In the genomic region with DNA sequence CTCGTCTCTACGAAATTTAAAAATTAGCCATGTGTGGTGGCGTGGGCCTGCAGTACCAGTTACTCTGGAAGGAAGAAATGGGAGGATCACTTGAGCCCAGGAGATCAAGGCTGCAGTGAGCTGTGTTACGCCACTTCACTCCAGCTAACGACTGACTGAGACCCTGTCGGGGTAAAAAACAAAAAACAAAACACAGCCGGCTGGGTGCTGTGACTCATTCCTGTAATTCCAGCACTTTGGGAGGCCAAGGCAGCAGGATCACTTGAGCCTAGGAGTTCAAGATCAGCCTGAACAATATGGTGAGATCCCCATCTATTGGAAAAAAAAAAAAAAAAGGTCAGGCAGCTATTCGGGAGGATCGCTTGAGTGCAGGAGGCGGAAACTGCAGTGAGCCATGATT, we compare ENCODE assay signal across 8 cellular contexts. TPM values are rescaled to one million over a fixed set of nuclear protein-coding genes. Genes with fewer than 3 reads are reported as not detected.
DNase-seq lines count a peak whose midpoint lies in the region; ATAC-seq and TF ChIP-seq lines count a peak whose summit lies in the region.

No MANE protein-coding gene starts in this region.

- WGBS in aorta, 2 donors = 55 to 59% methylated on average over 10 of the region's 10 CpGs

- H3K4me3 Mint-ChIP-seq in HFFc6 (peak overlapping the region; percentile 99), mesothelial cell of epicardium (peak overlapping the region; percentile 95)

- ATAC-seq in mucosa of descending colon (no peak), aorta (ENCODE audit: low FRiP score) (no peak), GM19324 (IDR thresholded peaks at IDR 0.05; ENCODE audit: low FRiP score, unreplicated experiment) (no peak)

- H3K4me2 ChIP-seq in BLaER1 treated with 17β-estradiol and CSF1 and Interleukin-3, amounts not matched to agents 10 nM and 100 nM = peak overlapping the region; percentile 82 to 95 (median 88)

- H3K4me1 Mint-ChIP-seq in HFFc6 (ENCODE audit: low read depth) = peaks cover 42% of the 10 kb centered on the region
- H3K4me1 Mint-ChIP-seq in mesothelial cell of epicardium = peaks cover 33% of the 10 kb centered on the region

- H3K4me3 ChIP-seq in BLaER1 treated with 17β-estradiol and CSF1 and Interleukin-3, amounts not matched to agents 10 nM and 100 nM = peak overlapping the region in 7 of 10 experiments; percentile 72 to 98 (median 92); a peak in 13 of 20 replicates
- H3K4me3 ChIP-seq in mucosa of descending colon (no peak overlapping the region), aorta (ENCODE audit: low read length in 2 of 2) (no peak overlapping the region)

- TF ChIP-seq CTCF in HFFc6 (IDR thresholded peaks at IDR 0.05) = no peak
- no peak for TF ChIP-seq CTCF in mesothelial cell of epicardium (IDR thresholded peaks at IDR 0.05; ENCODE audit: unreplicated experiment)
- no peak for TF ChIP-seq CTCF in mucosa of descending colon (IDR thresholded peaks at IDR 0.05)

- H3K36me3 ChIP-seq in BLaER1 treated with 17β-estradiol and CSF1 and Interleukin-3, amounts not matched to agents 10 nM and 100 nM = peaks cover 42 to 61% (median 57%) of the 10 kb centered on the region in 11 experiments
- H3K36me3 ChIP-seq in mucosa of descending colon (ENCODE audit: low read depth) (no peaks in the 10 kb centered on the region), aorta (ENCODE audit: control insufficient read depth in 1 of 2, insufficient read depth in 2 of 2, low read length in 1 of 2) (no peaks in the 10 kb centered on the region)

- DNase-seq in HFFc6 (no peak), astrocyte of the hippocampus (ENCODE audit: low read depth, low spot score) (peak; percentile 59), mesothelial cell of epicardium (ENCODE audit: low spot score in 2 of 2, unreplicated experiment in 2 of 2) (no peak), DMS79 treated with DMSO at 0.1 percent for 48 hours (lab: John Stamatoyannopoulos, UW) (no peak), mucosa of descending colon (no peak), aorta (no peak)

- no peaks in the 10 kb centered on the region for H3K27me3 ChIP-seq in BLaER1 treated with 17β-estradiol and CSF1 and Interleukin-3, amounts not matched to agents 10 nM and 100 nM
- no peaks in the 10 kb centered on the region for H3K27me3 ChIP-seq in aorta (ENCODE audit: control insufficient read depth in 1 of 2, insufficient read depth in 2 of 2, low read length in 1 of 2)

- intact Hi-C loops in mucosa of descending colon (cut with DNase I, micrococcal nuclease) (no loop called here), aorta (cut with DNase I) (loop anchor here in 1 of 2 donors (10.0 kb wide), 1 partner anchor 88 kb away; the partner anchor contains the start of genes PCSK7 and RNF214)

- peak overlapping the region; percentile 95 for H3K27ac Mint-ChIP-seq in HFFc6
- peak overlapping the region; percentile 97 for H3K27ac Mint-ChIP-seq in mesothelial cell of epicardium

- H3K9me3 Mint-ChIP-seq in HFFc6 (no peaks in the 10 kb centered on the region), mesothelial cell of epicardium (no peaks in the 10 kb centered on the region)

- H3K9me3 ChIP-seq in BLaER1 treated with 17β-estradiol and CSF1 and Interleukin-3, amounts not matched to agents 10 nM and 100 nM (replicated peaks in 1 of 11) = no peaks in the 10 kb centered on the region
- H3K9me3 ChIP-seq in mucosa of descending colon (no peaks in the 10 kb centered on the region), aorta (ENCODE audit: control insufficient read depth, low read length) (no peaks in the 10 kb centered on the region)

- H3K36me3 Mint-ChIP-seq in HFFc6 (ENCODE audit: low read depth) (peaks cover 34% of the 10 kb centered on the region), mesothelial cell of epicardium (peaks cover 10% of the 10 kb centered on the region)

- H3K27me3 Mint-ChIP-seq in HFFc6 (ENCODE audit: insufficient read depth) (peaks cover 2% of the 10 kb centered on the region; the same call in 1 of the 2 replicates), mesothelial cell of epicardium (ENCODE audit: low read depth) (peaks cover 4% of the 10 kb centered on the region)

- peak overlapping the region in 1 of 11 experiments; percentile 91; a peak in 2 of 22 replicates for H3K27ac ChIP-seq in BLaER1 treated with 17β-estradiol and CSF1 and Interleukin-3, amounts not matched to agents 10 nM and 100 nM
- H3K27ac ChIP-seq in aorta (ENCODE audit: low read depth in 1 of 2, low read length in 2 of 2) = peak overlapping the region in 1 of 2 donors; percentile 10

- H3K4me1 ChIP-seq in BLaER1 treated with 17β-estradiol and CSF1 and Interleukin-3, amounts not matched to agents 10 nM and 100 nM = peaks cover 25 to 56% (median 32%) of the 10 kb centered on the region in 10 experiments
- peaks cover 25% of the 10 kb centered on the region for H3K4me1 ChIP-seq in mucosa of descending colon (ENCODE audit: low read depth)
- H3K4me1 ChIP-seq in aorta (ENCODE audit: control insufficient read depth in 1 of 2, insufficient read depth in 2 of 2, low read length in 2 of 2) = peaks cover 0 to 2% of the 10 kb centered on the region in 2 donors

- H4K20me1 ChIP-seq in BLaER1 treated with 17β-estradiol and CSF1 and Interleukin-3, amounts not matched to agents 10 nM and 100 nM = peaks cover 67 to 71% (median 70%) of the 10 kb centered on the region in 11 experiments

- peak overlapping the region in 8 of 11 experiments; percentile 85 to 94 (median 94); a peak in 9 of 22 replicates for H3K9ac ChIP-seq in BLaER1 treated with 17β-estradiol and CSF1 and Interleukin-3, amounts not matched to agents 10 nM and 100 nM

RNA-seq across cellular contexts. Expression of gene PAFAH1B2, which starts 2.4 kb away (rescaled TPM):
- 100 to 1,000 TPM; 113 to 130 (median 122) TPM for total RNA-seq in HFFc6 (2021; fragmentation: NEBNext Ultra II Directional; extraction: Animal tissue kit (Norgen Biotek cat#: 25700))
- 95.0 to 98.6 TPM (median 97.3 TPM) in 3 replicates for total RNA-seq in mesothelial cell of epicardium
- total RNA-seq in mucosa of descending colon = 10 to 100 TPM; 67.9 to 72.7 (median 71.9) TPM
- total RNA-seq in aorta = 10 to 100 TPM; 69.9 to 73.5 TPM
- polyA plus RNA-seq in aorta = 10 to 100 TPM; 18.2 to 20.5 TPM

RNA-seq across cellular contexts. Expression of gene SIDT2, which starts 32.0 kb away (rescaled TPM):
- 10 to 100 TPM; 33.9 to 53.9 (median 37.7) TPM for total RNA-seq in HFFc6 (2021; fragmentation: NEBNext Ultra II Directional; extraction: Animal tissue kit (Norgen Biotek cat#: 25700))
- total RNA-seq in mesothelial cell of epicardium (37.6 to 41.7 TPM (median 39.4 TPM) in 3 replicates), mucosa of descending colon (10 to 100 TPM; 69.8 to 76.3 (median 71.4) TPM), aorta (10 to 100 TPM; 51.2 to 81.3 TPM)
- polyA plus RNA-seq in aorta = 10 to 100 TPM; 10.4 to 62.9 TPM

RNA-seq across cellular contexts. Expression of gene SIK3, which starts 48.3 kb away (rescaled TPM):
- 10 to 100 TPM; 15.6 to 23.3 (median 19.9) TPM for total RNA-seq in HFFc6 (2021; fragmentation: NEBNext Ultra II Directional; extraction: Animal tissue kit (Norgen Biotek cat#: 25700))
- total RNA-seq in mesothelial cell of epicardium (28.1 to 38.1 TPM (median 35.6 TPM) in 3 replicates), mucosa of descending colon (10 to 100 TPM; 28.1 to 55.6 (median 41.8) TPM), aorta (10 to 100 TPM; 59.2 to 64.2 TPM)
- polyA plus RNA-seq in aorta = 10 to 100 TPM in 1 of 2 donors, 1 to 10 TPM in 1; 6.4 to 18.8 TPM

RNA-seq across cellular contexts. Expression of gene TAGLN, which starts 52.6 kb away (rescaled TPM):
- total RNA-seq in HFFc6 (2021; fragmentation: NEBNext Ultra II Directional; extraction: Animal tissue kit (Norgen Biotek cat#: 25700)) = 1,000 to 10,000 TPM; 1,668 to 2,517 (median 1,780) TPM
- 192 to 206 TPM (median 197 TPM) in 3 replicates for total RNA-seq in mesothelial cell of epicardium
- total RNA-seq in mucosa of descending colon = 1,000 to 10,000 TPM in 1 of 3 donors, 100 to 1,000 TPM in 2; 126 to 3,893 (median 593) TPM
- total RNA-seq in aorta = over 10,000 TPM in 1 of 2 donors, 1,000 to 10,000 TPM in 1; 4,857 to 10,188 TPM
- over 10,000 TPM; 12,625 to 13,815 TPM for polyA plus RNA-seq in aorta

Comparison
In these comparisons a context has a peak if more than half of its experiments do, and no peak if none do; other contexts are left out.
1. H3K4me3 ChIP-seq: peak in BLaER1 treated with 17β-estradiol and CSF1 and Interleukin-3, amounts not matched to agents 10 nM and 100 nM (7 of 10); none in mucosa of descending colon (single experiment) and aorta (0 of 2).